ENCODE assay signal across 17 cellular contexts in genomic region chr2:95316466-95317122, GRCh38. TPM values are rescaled to one million over a fixed set of nuclear protein-coding genes. Genes with fewer than 3 reads are reported as not detected.
DNase-seq lines count a peak whose midpoint lies in the region; ATAC-seq and TF ChIP-seq lines count a peak whose summit lies in the region.
"Had no signal": no experiment of that assay in that cellular context is flagged by ENCODE, and none has a peak within 500 bp of the region (broad histone marks: within the 10 kb centered on the region; RNA-seq: fewer than 3 reads in every experiment).

No MANE protein-coding gene starts in this region.

- H3K4me2 ChIP-seq in osteoblast (ENCODE audit: insufficient read depth, low read length) = peak overlapping the region; percentile 54

- peaks cover 4 to 10% of the 10 kb centered on the region in 2 donors for H3K27me3 Mint-ChIP-seq in stimulated activated naive B cell treated with anti-CD40 and anti-IgM and Interleukin-4, amounts not matched to agents 10 μg/mL and 1 μg/mL and 100 μg/mL, for 72 hours
- H3K27me3 Mint-ChIP-seq: activated naive CD8-positive, alpha-beta T cell treated with anti-CD3 and anti-CD28 coated beads for 36 hours had no signal

- TF ChIP-seq CTCF in NB4 (IDR thresholded peaks at IDR 0.05; ENCODE audit: low read depth, low read length) = no peak
- TF ChIP-seq CTCF in osteoblast (IDR thresholded peaks at IDR 0.05; ENCODE audit: extremely low read depth, low read depth, low read length) = no peak

- H3K4me1 ChIP-seq in osteoblast (ENCODE audit: insufficient read depth, low read length) = peaks cover 29% of the 10 kb centered on the region

- no peak for ATAC-seq in stimulated activated naive B cell treated with anti-CD40 and anti-IgM and Interleukin-4, amounts not matched to agents 10 μg/mL and 1 μg/mL and 100 μg/mL, for 72 hours (replicated peaks)
- ATAC-seq in HG03097 (IDR thresholded peaks at IDR 0.05; ENCODE audit: low FRiP score, unreplicated experiment) = no peak
- no peak for ATAC-seq in GM19467 (IDR thresholded peaks at IDR 0.05; ENCODE audit: unreplicated experiment)

- H3K27ac Mint-ChIP-seq in stimulated activated naive B cell treated with anti-CD40 and anti-IgM and Interleukin-4, amounts not matched to agents 10 μg/mL and 1 μg/mL and 100 μg/mL, for 72 hours = no peak overlapping the region
- H3K27ac Mint-ChIP-seq: activated naive CD8-positive, alpha-beta T cell treated with anti-CD3 and anti-CD28 coated beads for 36 hours had no signal

- no peaks in the 10 kb centered on the region for H3K79me2 ChIP-seq in osteoblast (ENCODE audit: insufficient read depth, low read length)
- H3K79me2 ChIP-seq: parathyroid adenoma had no signal

- H3K36me3 ChIP-seq in osteoblast (ENCODE audit: insufficient read depth, low read length) = no peaks in the 10 kb centered on the region
- H3K36me3 ChIP-seq: WERI-Rb-1 had no signal

- no peaks in the 10 kb centered on the region for H3K4me1 Mint-ChIP-seq in stimulated activated naive B cell treated with anti-CD40 and anti-IgM and Interleukin-4, amounts not matched to agents 10 μg/mL and 1 μg/mL and 100 μg/mL, for 72 hours
- H3K4me1 Mint-ChIP-seq: activated naive CD8-positive, alpha-beta T cell treated with anti-CD3 and anti-CD28 coated beads for 36 hours had no signal

- H3K9me3 Mint-ChIP-seq in stimulated activated naive B cell treated with anti-CD40 and anti-IgM and Interleukin-4, amounts not matched to agents 10 μg/mL and 1 μg/mL and 100 μg/mL, for 72 hours = no peaks in the 10 kb centered on the region
- H3K9me3 Mint-ChIP-seq: activated naive CD8-positive, alpha-beta T cell treated with anti-CD3 and anti-CD28 coated beads for 36 hours had no signal

- no peak overlapping the region for H3K4me3 ChIP-seq in NB4 (ENCODE audit: low read depth, low read length)
- H3K4me3 ChIP-seq in osteoblast (ENCODE audit: insufficient read depth, low read length) = no peak overlapping the region

- DNase-seq in Daoy (ENCODE audit: low read depth) (peak; percentile 88), NB4 (ENCODE audit: low read depth) (peak; percentile 24), osteoblast (ENCODE audit: insufficient read length, low spot score, missing footprints) (peak; percentile 95), NCI-H2029 treated with DMSO at 0.1 percent for 48 hours (lab: John Stamatoyannopoulos, UW) (no peak)
- DNase-seq in stimulated activated naive B cell treated with anti-CD40 and anti-IgM and Interleukin-4, amounts not matched to agents 10 μg/mL and 1 μg/mL and 100 μg/mL, for 72 hours = no peak
- DNase-seq: activated CD8-positive, alpha-beta memory T cell treated with anti-CD3 and anti-CD28 coated beads, Interleukin-2, amount 50 U/mL, for 48 hours; activated naive CD8-positive, alpha-beta T cell treated with anti-CD3 and anti-CD28 coated beads for 36 hours; Calu3; effector CD4-positive, alpha-beta T cell; NCI-H345; SHP77; stimulated activated naive CD4-positive, alpha-beta T cell treated with Interleukin-2 at 50 U/mL for 16 hours; WERI-Rb-1 had no signal

- H3K36me3 Mint-ChIP-seq in stimulated activated naive B cell treated with anti-CD40 and anti-IgM and Interleukin-4, amounts not matched to agents 10 μg/mL and 1 μg/mL and 100 μg/mL, for 72 hours = no peaks in the 10 kb centered on the region
- H3K36me3 Mint-ChIP-seq: activated naive CD8-positive, alpha-beta T cell treated with anti-CD3 and anti-CD28 coated beads for 36 hours had no signal

- no peaks in the 10 kb centered on the region for H3K9me3 ChIP-seq in osteoblast (ENCODE audit: low read depth, low read length)

- peak overlapping the region; percentile 49 for H3K27ac ChIP-seq in cingulate gyrus (ENCODE audit: low read depth, low read length)
- peak overlapping the region; percentile 45 for H3K27ac ChIP-seq in osteoblast (ENCODE audit: low read depth, low read length)
- H3K27ac ChIP-seq: parathyroid adenoma, WERI-Rb-1 had no signal

- H3K27me3 ChIP-seq in osteoblast (ENCODE audit: insufficient read depth, low read length) = peaks cover 19% of the 10 kb centered on the region

- H4K20me1 ChIP-seq in osteoblast (ENCODE audit: insufficient read depth, low read length) = peaks cover 4% of the 10 kb centered on the region

- no peak overlapping the region for H2AFZ ChIP-seq in osteoblast (ENCODE audit: low read length)
- H2AFZ ChIP-seq: parathyroid adenoma had no signal

- TF ChIP-seq POLR2A in NB4 (IDR thresholded peaks at IDR 0.05; ENCODE audit: extremely low read depth, insufficient read length) = no peak

- H3K4me3 Mint-ChIP-seq in stimulated activated naive B cell treated with anti-CD40 and anti-IgM and Interleukin-4, amounts not matched to agents 10 μg/mL and 1 μg/mL and 100 μg/mL, for 72 hours = no peak overlapping the region
- H3K4me3 Mint-ChIP-seq: activated naive CD8-positive, alpha-beta T cell treated with anti-CD3 and anti-CD28 coated beads for 36 hours had no signal

RNA-seq across cellular contexts. Expression of gene KCNIP3, which starts 19.4 kb away (rescaled TPM):
- total RNA-seq in Daoy (2014; rRNA removed; shearing (Covaris generic)) = 2.6 and 5.5 TPM in 2 replicates
- under 0.01 and 0.29 TPM in 2 replicates for total RNA-seq in osteoblast
- total RNA-seq: activated naive CD8-positive, alpha-beta T cell treated with anti-CD3 and anti-CD28 coated beads for 36 hours had no signal

RNA-seq across cellular contexts. Expression of gene PROM2, which starts 42.3 kb away (rescaled TPM):
- total RNA-seq in Daoy (2014; rRNA removed; shearing (Covaris generic)) = 0.17 TPM in 1 of 2 replicates, not detected in the other
- total RNA-seq in osteoblast = 0.29 and 0.36 TPM in 2 replicates

Comparison
In these comparisons a context has a peak if more than half of its experiments do, and no peak if none do; other contexts are left out.
1. DNase-seq: peak in Daoy (single experiment), NB4 (single experiment) and osteoblast (single experiment); none in stimulated activated naive B cell treated with anti-CD40 and anti-IgM and Interleukin-4, amounts not matched to agents 10 μg/mL and 1 μg/mL and 100 μg/mL, for 72 hours (single experiment) and NCI-H2029 treated with DMSO at 0.1 percent for 48 hours (single experiment).